Comparison of ENCODE assay signal across 7 cellular contexts in the genomic region with DNA sequence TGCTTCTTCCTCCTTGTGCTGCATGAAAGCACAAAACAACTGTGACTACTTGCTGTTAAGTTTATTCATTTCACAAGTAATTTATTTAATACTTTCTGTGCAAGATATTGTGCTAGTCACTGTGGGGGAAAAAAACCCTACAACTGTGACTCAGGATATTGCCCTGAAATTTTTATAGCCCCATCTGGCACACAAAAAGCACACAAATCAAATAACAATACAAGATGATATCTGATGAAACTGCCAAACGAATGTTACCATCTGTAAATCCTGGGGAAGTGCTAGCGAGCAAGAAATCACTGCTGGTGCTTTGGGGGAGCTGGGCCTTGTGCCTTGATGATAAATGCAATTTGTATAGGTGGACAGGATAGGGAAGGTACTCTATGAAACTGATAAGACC.
DNase-seq lines count a peak whose midpoint lies in the region; TF ChIP-seq lines count a peak whose summit lies in the region.

No MANE protein-coding gene starts in this region.

- peak overlapping the region; percentile 91 for H3K27ac ChIP-seq in effector memory CD4-positive, alpha-beta T cell (ENCODE audit: insufficient read depth, low read length, poor library complexity, severe bottlenecking)
- H3K27ac ChIP-seq in sigmoid colon: peak overlapping the region in 3 of 4 donors; percentile 77 to 83 (median 77)

- intact Hi-C loops in sigmoid colon (cut with DNase I): loop anchor here (5.0 kb wide), 1 partner anchor 152 kb away; the partner anchor contains the start of gene CRYBG1

- no peaks in the 10 kb centered on the region for H3K9me3 ChIP-seq in effector memory CD4-positive, alpha-beta T cell (ENCODE audit: control insufficient read depth, low read length)
- H3K9me3 ChIP-seq in sigmoid colon: no peaks in the 10 kb centered on the region

- no peak for TF ChIP-seq POLR2A in sigmoid colon (IDR thresholded peaks at IDR 0.05)

- no peaks in the 10 kb centered on the region for H3K27me3 ChIP-seq in effector memory CD4-positive, alpha-beta T cell (replicated peaks; ENCODE audit: control insufficient read depth, insufficient read depth, low read length, poor library complexity, severe bottlenecking)
- H3K27me3 ChIP-seq in sigmoid colon: peaks cover 0 to 45% (median 5%) of the 10 kb centered on the region in 3 donors

- peak; percentile 87 for DNase-seq in NCI-H69 (lab: John Stamatoyannopoulos, UW)
- no peak for DNase-seq in effector memory CD4-positive, alpha-beta T cell
- DNase-seq in sigmoid colon: no peak
- DNase-seq in OCI-M2 (lab: John Stamatoyannopoulos, UW; ENCODE audit: unreplicated experiment): no peak
- no peak for DNase-seq in islet precursor cell
- DNase-seq in COLO829 (ENCODE audit: low spot score): no peak

- no peaks in the 10 kb centered on the region for H3K36me3 ChIP-seq in effector memory CD4-positive, alpha-beta T cell (ENCODE audit: control insufficient read depth, insufficient read depth, low read length)
- H3K36me3 ChIP-seq in sigmoid colon: no peaks in the 10 kb centered on the region

- no peak for TF ChIP-seq CTCF in sigmoid colon (IDR thresholded peaks at IDR 0.05)

- H3K4me3 ChIP-seq in GM08714 (ENCODE audit: low read length) (peak overlapping the region; percentile 84), sigmoid colon (peak overlapping the region in 1 of 4 donors; percentile 85)
- H3K4me3 ChIP-seq in effector memory CD4-positive, alpha-beta T cell (ENCODE audit: insufficient read depth, low read depth, low read length, poor library complexity, severe bottlenecking): peak overlapping the region; percentile 88

- no peak for TF ChIP-seq EP300 in sigmoid colon (IDR thresholded peaks at IDR 0.05)

- 12 to 29% methylated on average over 2 of the region's 2 CpGs for WGBS in sigmoid colon, 2 donors

- H3K4me1 ChIP-seq in effector memory CD4-positive, alpha-beta T cell (ENCODE audit: control insufficient read depth, insufficient read depth, low read length, poor library complexity, severe bottlenecking): peaks cover 39% of the 10 kb centered on the region
- H3K4me1 ChIP-seq in sigmoid colon: peaks cover 0 to 46% (median 33%) of the 10 kb centered on the region in 4 donors
